12 cellular contexts compared by ENCODE assay signal in genomic region chr2:73952499-73953446, GRCh38. TPM values are rescaled to one million over a fixed set of nuclear protein-coding genes. Genes with fewer than 3 reads are reported as not detected.
DNase-seq lines count a peak whose midpoint lies in the region; ATAC-seq, FAIRE-seq and TF ChIP-seq lines count a peak whose summit lies in the region.
"Had no signal": no experiment of that assay in that cellular context is flagged by ENCODE, and none has a peak within 500 bp of the region (broad histone marks: within the 10 kb centered on the region; RNA-seq: fewer than 3 reads in every experiment).

No MANE protein-coding gene starts in this region.

- H3K4me3 Mint-ChIP-seq in CD8-positive, alpha-beta memory T cell = no peak overlapping the region
- no peak overlapping the region for H3K4me3 Mint-ChIP-seq in effector memory CD8-positive, alpha-beta T cell
- H3K4me3 Mint-ChIP-seq in GM23338 = no peak overlapping the region

- H3K9me3 Mint-ChIP-seq in CD8-positive, alpha-beta memory T cell = no peaks in the 10 kb centered on the region
- no peaks in the 10 kb centered on the region for H3K9me3 Mint-ChIP-seq in effector memory CD8-positive, alpha-beta T cell
- no peaks in the 10 kb centered on the region for H3K9me3 Mint-ChIP-seq in GM23338

- CTCF ChIA-PET in CD8-positive, alpha-beta memory T cell (lab: Charles Lee) = no interaction called here

- no peak for DNase-seq in CD8-positive, alpha-beta memory T cell
- DNase-seq in NCI-H524 treated with DMSO at 0.1 percent for 48 hours (lab: John Stamatoyannopoulos, UW) (peak; percentile 2), midbrain (lab: John Stamatoyannopoulos, UW) (peak; percentile 36), kidney (no peak), NCI-H1092 treated with DMSO at 0.1 percent for 48 hours (lab: John Stamatoyannopoulos, UW) (no peak), GM23338 (ENCODE audit: low spot score) (no peak)
- DNase-seq in effector memory CD8-positive, alpha-beta T cell = no peak
- DNase-seq: NCI-H446 treated with DMSO at 0.1 percent for 48 hours had no signal

- peaks cover 33% of the 10 kb centered on the region for H4K20me1 ChIP-seq in GM23338 (replicated peaks; ENCODE audit: insufficient read depth)

- H3K27me3 ChIP-seq in CD8-positive, alpha-beta memory T cell (ENCODE audit: insufficient read depth, low read length, poor library complexity, severe bottlenecking) = no peaks in the 10 kb centered on the region
- no peaks in the 10 kb centered on the region for H3K27me3 ChIP-seq in GM23338 (ENCODE audit: insufficient read depth)
- H3K27me3 ChIP-seq: thyroid gland had no signal

- POLR2A ChIA-PET in CD8-positive, alpha-beta memory T cell (lab: Charles Lee) = no interaction called here

- FAIRE-seq in kidney (lab: Jason Lieb, UNC) = no peak
- FAIRE-seq: G401.6 had no signal

- H3K36me3 ChIP-seq in CD8-positive, alpha-beta memory T cell (ENCODE audit: insufficient read depth, low read length) = peaks cover 36% of the 10 kb centered on the region
- H3K36me3 ChIP-seq in kidney (ENCODE audit: control insufficient read depth in 1 of 2, insufficient read depth in 2 of 2, low read length in 2 of 2) (peaks cover 24 to 54% of the 10 kb centered on the region in 2 donors), GM23338 (ENCODE audit: insufficient read depth) (peaks cover 43% of the 10 kb centered on the region)

- H3K79me2 ChIP-seq in GM23338 (replicated peaks; ENCODE audit: insufficient read depth) = peaks cover 14% of the 10 kb centered on the region

- H3K4me2 ChIP-seq in GM23338 = no peak overlapping the region

- TF ChIP-seq CTCF in kidney (IDR thresholded peaks at IDR 0.05; ENCODE audit: borderline replicate concordance, extremely low read depth, insufficient read depth) (no peak), GM23338 (conservative IDR thresholded peaks at IDR 0.05; ENCODE audit: low read depth in 2 of 2) (no peak)

- H3K4me1 ChIP-seq in CD8-positive, alpha-beta memory T cell (ENCODE audit: insufficient read depth, low read length) = peaks cover 28% of the 10 kb centered on the region
- peaks cover 0 to 2% of the 10 kb centered on the region in 2 donors for H3K4me1 ChIP-seq in kidney (ENCODE audit: control insufficient read depth in 1 of 2, insufficient read depth in 1 of 2, low read depth in 1 of 2, low read length in 2 of 2)
- no peaks in the 10 kb centered on the region for H3K4me1 ChIP-seq in GM23338 (ENCODE audit: insufficient read depth)
- H3K4me1 ChIP-seq: thyroid gland had no signal

- peaks cover 26 to 55% (median 31%) of the 10 kb centered on the region in 3 donors for H3K4me1 Mint-ChIP-seq in CD8-positive, alpha-beta memory T cell
- H3K4me1 Mint-ChIP-seq in effector memory CD8-positive, alpha-beta T cell (ENCODE audit: low read depth in 2 of 2) = peaks cover 9 to 17% of the 10 kb centered on the region in 2 donors
- H3K4me1 Mint-ChIP-seq in GM23338 = no peaks in the 10 kb centered on the region

- peaks cover 14 to 89% (median 38%) of the 10 kb centered on the region in 3 donors for H3K36me3 Mint-ChIP-seq in CD8-positive, alpha-beta memory T cell
- H3K36me3 Mint-ChIP-seq in effector memory CD8-positive, alpha-beta T cell (ENCODE audit: insufficient read depth) = peaks cover 53% of the 10 kb centered on the region
- H3K36me3 Mint-ChIP-seq in GM23338 (ENCODE audit: low read depth) = peaks cover 60% of the 10 kb centered on the region

- no peak overlapping the region for H3K4me3 ChIP-seq in CD8-positive, alpha-beta memory T cell (ENCODE audit: low read length)
- H3K4me3 ChIP-seq in kidney (ENCODE audit: low read length in 2 of 2) (no peak overlapping the region), GM23338 (no peak overlapping the region)
- H3K4me3 ChIP-seq: skin epidermis, thyroid gland had no signal

- no peaks in the 10 kb centered on the region for H3K9me3 ChIP-seq in CD8-positive, alpha-beta memory T cell (ENCODE audit: low read length)
- no peaks in the 10 kb centered on the region for H3K9me3 ChIP-seq in kidney (ENCODE audit: control insufficient read depth in 1 of 2, low read length in 2 of 2)
- H3K9me3 ChIP-seq: thyroid gland had no signal

- no peaks in the 10 kb centered on the region for H3K9me2 ChIP-seq in GM23338 (ENCODE audit: insufficient read depth)

- peak overlapping the region in 6 of 8 donors; percentile 17 to 84 (median 64) for H3K27ac Mint-ChIP-seq in CD8-positive, alpha-beta memory T cell
- H3K27ac Mint-ChIP-seq in effector memory CD8-positive, alpha-beta T cell = peak overlapping the region; percentile 50 to 67
- no peak overlapping the region for H3K27ac Mint-ChIP-seq in GM23338

- no peaks in the 10 kb centered on the region for H3K27me3 Mint-ChIP-seq in CD8-positive, alpha-beta memory T cell
- H3K27me3 Mint-ChIP-seq in effector memory CD8-positive, alpha-beta T cell = no peaks in the 10 kb centered on the region
- H3K27me3 Mint-ChIP-seq in GM23338 (ENCODE audit: insufficient read depth, low read depth, poor library complexity) = peaks cover 2% of the 10 kb centered on the region

- intact Hi-C loops in kidney (cut with DNase I) = no loop called here

- no peak overlapping the region for H3K9ac ChIP-seq in kidney (ENCODE audit: low read length in 2 of 2)

- H3F3A ChIP-seq in GM23338 (replicated peaks; ENCODE audit: low read depth) = no peaks in the 10 kb centered on the region

- H2AFZ ChIP-seq in GM23338 = no peak overlapping the region

- ATAC-seq in effector memory CD8-positive, alpha-beta T cell (replicated peaks) = no peak
- ATAC-seq in GM19467 (IDR thresholded peaks at IDR 0.05; ENCODE audit: unreplicated experiment) (no peak), GM23338 (no peak)

- H3K27ac ChIP-seq in CD8-positive, alpha-beta memory T cell (ENCODE audit: low read depth, low read length) = no peak overlapping the region
- H3K27ac ChIP-seq in kidney (ENCODE audit: low read depth in 2 of 2, low read length in 2 of 2) (no peak overlapping the region), GM23338 (ENCODE audit: low read depth) (no peak overlapping the region)
- H3K27ac ChIP-seq: thyroid gland had no signal

TF ChIP-seq in GM23338, 12 proteins besides CTCF, POLR2A, EP300 and RAD21:
- TF ChIP-seq POLR2AphosphoS5 (IDR thresholded peaks at IDR 0.05; ENCODE audit: low read depth) = no peak
- no peak for TF ChIP-seq JUNB (IDR thresholded peaks at IDR 0.05; ENCODE audit: unreplicated experiment)
- no peak for TF ChIP-seq EZH2 (IDR thresholded peaks at IDR 0.05; ENCODE audit: low read depth, unreplicated experiment)
- TF ChIP-seq EZH2phosphoT487 (IDR thresholded peaks at IDR 0.05; ENCODE audit: unreplicated experiment) = no peak
- TF ChIP-seq STAT1 (IDR thresholded peaks at IDR 0.05; ENCODE audit: unreplicated experiment) = no peak
- TF ChIP-seq ZNF114 (CRISPR knock-in tag; IDR thresholded peaks at IDR 0.05) = no peak
- no peak for TF ChIP-seq REST (IDR thresholded peaks at IDR 0.05; ENCODE audit: unreplicated experiment)
- no peak for TF ChIP-seq CREB1 (CRISPR knock-in tag; IDR thresholded peaks at IDR 0.05; ENCODE audit: low read depth)
TF ChIP-seq in GM23338: peak in this region for 0.

RNA-seq across cellular contexts. Expression of gene DGUOK, which starts 26.1 kb away (rescaled TPM):
- 10 to 100 TPM; 96.6 to 98.8 TPM for total RNA-seq in CD8-positive, alpha-beta memory T cell
- polyA plus RNA-seq in CD8-positive, alpha-beta memory T cell = 188 TPM
- total RNA-seq in kidney = 44.4 TPM
- polyA plus RNA-seq in kidney (ENCODE audit: insufficient read depth, low read depth, low replicate concordance) = 86.2 TPM
- 57.2 and 68.4 TPM in 2 replicates for total RNA-seq in GM23338 (2014; rRNA removed; shearing (Covaris generic))
- 287 and 292 TPM in 2 replicates for polyA plus RNA-seq in GM23338 (2016; fragmentation: Nextera tagmentation; extraction: Ambion mirVana)

RNA-seq across cellular contexts. Expression of gene TET3, which starts 31.9 kb away (rescaled TPM):
- 10 to 100 TPM; 19.9 to 20.5 TPM for total RNA-seq in CD8-positive, alpha-beta memory T cell
- polyA plus RNA-seq in CD8-positive, alpha-beta memory T cell = 0.78 TPM
- 13.1 TPM for total RNA-seq in kidney
- polyA plus RNA-seq in kidney (ENCODE audit: insufficient read depth, low read depth, low replicate concordance) (0.52 TPM), GM23338 (2016; fragmentation: Nextera tagmentation; extraction: Ambion mirVana) (3.6 and 3.8 TPM in 2 replicates)
- 18.3 and 19.9 TPM in 2 replicates for total RNA-seq in GM23338 (2014; rRNA removed; shearing (Covaris generic))

RNA-seq across cellular contexts. Expression of gene ACTG2, which starts 60.0 kb away (rescaled TPM):
- not detected for total RNA-seq in CD8-positive, alpha-beta memory T cell
- polyA plus RNA-seq in CD8-positive, alpha-beta memory T cell = not detected
- total RNA-seq in kidney = 13.7 TPM
- polyA plus RNA-seq in kidney (ENCODE audit: insufficient read depth, low read depth, low replicate concordance) (6.6 TPM), GM23338 (2016; fragmentation: Nextera tagmentation; extraction: Ambion mirVana) (6.3 and 8.0 TPM in 2 replicates)
- 8.5 and 8.8 TPM in 2 replicates for total RNA-seq in GM23338 (2014; rRNA removed; shearing (Covaris generic))

Comparison
In these comparisons a context has a peak if more than half of its experiments do, and no peak if none do; other contexts are left out.
1. DNase-seq: peak in NCI-H524 treated with DMSO at 0.1 percent for 48 hours (single experiment) and midbrain (single experiment); none in CD8-positive, alpha-beta memory T cell (0 of 5), effector memory CD8-positive, alpha-beta T cell (0 of 3), kidney (single experiment), NCI-H1092 treated with DMSO at 0.1 percent for 48 hours (single experiment) and GM23338 (single experiment).